ENCODE assay signal across 8 cellular contexts in genomic region chr12:48969847-48970701, GRCh38. TPM values are rescaled to one million over a fixed set of nuclear protein-coding genes. Genes with fewer than 3 reads are reported as not detected.
DNase-seq lines count a peak whose midpoint lies in the region; ATAC-seq and TF ChIP-seq lines count a peak whose summit lies in the region.

No MANE protein-coding gene starts in this region.

- no peak overlapping the region for H3K27ac Mint-ChIP-seq in HFFc6
- H3K27ac Mint-ChIP-seq in naive thymus-derived CD4-positive, alpha-beta T cell, result peak overlapping the region in 1 of 9 donors; percentile 24

- H3K79me2 ChIP-seq in mammary epithelial cell (ENCODE audit: insufficient read depth, low read length), result no peaks in the 10 kb centered on the region

- H3K4me1 ChIP-seq in BLaER1 (peaks cover 45% of the 10 kb centered on the region), mammary epithelial cell (ENCODE audit: insufficient read depth, low read length) (peaks cover 31% of the 10 kb centered on the region)
- peaks cover 20 to 38% of the 10 kb centered on the region in 2 donors for H3K4me1 ChIP-seq in naive thymus-derived CD4-positive, alpha-beta T cell (ENCODE audit: control insufficient read depth in 2 of 2, insufficient read depth in 2 of 2, low read length in 2 of 2)

- WGBS in mammary epithelial cell (ENCODE audit: low coverage, missing lambda C conversion rate), result 56% methylated on average over 19 of the region's 77 CpGs

- H3K27me3 ChIP-seq in BLaER1 (peaks cover 99% of the 10 kb centered on the region), mammary epithelial cell (ENCODE audit: insufficient read depth, low read length) (no peaks in the 10 kb centered on the region)
- H3K27me3 ChIP-seq in naive thymus-derived CD4-positive, alpha-beta T cell (ENCODE audit: control insufficient read depth in 2 of 2, insufficient read depth in 2 of 2, low read length in 2 of 2), result peaks cover 6 to 31% of the 10 kb centered on the region in 2 donors

- H3K4me3 Mint-ChIP-seq in HFFc6, result peak overlapping the region; percentile 83; the same call in 1 of the 2 replicates
- peak overlapping the region; percentile 29 to 89 (median 71) for H3K4me3 Mint-ChIP-seq in naive thymus-derived CD4-positive, alpha-beta T cell

- H3K4me1 Mint-ChIP-seq in HFFc6 (ENCODE audit: low read depth), result peaks cover 50% of the 10 kb centered on the region
- peaks cover 15 to 33% (median 24%) of the 10 kb centered on the region in 7 donors for H3K4me1 Mint-ChIP-seq in naive thymus-derived CD4-positive, alpha-beta T cell

- H2AFZ ChIP-seq in mammary epithelial cell (ENCODE audit: low read depth, low read length), result peak overlapping the region; percentile 69

- H3K36me3 Mint-ChIP-seq in HFFc6 (ENCODE audit: low read depth), result no peaks in the 10 kb centered on the region
- H3K36me3 Mint-ChIP-seq in naive thymus-derived CD4-positive, alpha-beta T cell, result no peaks in the 10 kb centered on the region

- H3K9me3 ChIP-seq in BLaER1 (peaks cover 9% of the 10 kb centered on the region; the same call in 1 of the 2 replicates), mammary epithelial cell (replicated peaks; ENCODE audit: insufficient read depth, low read length) (no peaks in the 10 kb centered on the region)
- no peaks in the 10 kb centered on the region for H3K9me3 ChIP-seq in naive thymus-derived CD4-positive, alpha-beta T cell (ENCODE audit: control insufficient read depth in 2 of 3, low read length in 3 of 3)

- H3K27me3 Mint-ChIP-seq in HFFc6 (ENCODE audit: insufficient read depth), result peaks cover 27% of the 10 kb centered on the region
- H3K27me3 Mint-ChIP-seq in naive thymus-derived CD4-positive, alpha-beta T cell, result peaks cover 35 to 80% (median 39%) of the 10 kb centered on the region in 5 donors

- TF ChIP-seq CTCF in HFFc6 (IDR thresholded peaks at IDR 0.05) (peak; percentile 36; the same call in 1 of the 2 replicates), mammary epithelial cell (conservative IDR thresholded peaks at IDR 0.05 in 1 of 2, IDR thresholded peaks at IDR 0.05 in 1 of 2; ENCODE audit: extremely low read depth in 1 of 2, insufficient read depth in 1 of 2, low read depth in 1 of 2, low read length in 2 of 2) (peak in 1 of 2 donors; percentile 3)

- no peaks in the 10 kb centered on the region for H3K36me3 ChIP-seq in BLaER1
- no peaks in the 10 kb centered on the region for H3K36me3 ChIP-seq in mammary epithelial cell (ENCODE audit: insufficient read depth, low read length)
- no peaks in the 10 kb centered on the region for H3K36me3 ChIP-seq in naive thymus-derived CD4-positive, alpha-beta T cell (ENCODE audit: control insufficient read depth in 2 of 3, insufficient read depth in 3 of 3, low read length in 3 of 3)

- peaks cover 68% of the 10 kb centered on the region for H4K20me1 ChIP-seq in BLaER1
- H4K20me1 ChIP-seq in mammary epithelial cell (ENCODE audit: insufficient read depth, low read length), result no peaks in the 10 kb centered on the region

- DNase-seq in HFFc6 (no peak), mammary epithelial cell (no peak), KG1 (lab: John Stamatoyannopoulos, UW) (no peak), ACHN (no peak), pons (ENCODE audit: low spot score) (no peak)
- DNase-seq in naive thymus-derived CD4-positive, alpha-beta T cell, result peak in 6 of 9 donors; percentile 26 to 57 (median 38)

- H3K4me3 ChIP-seq in BLaER1 (0 out of 2 replicates have a peak overlapping the region, but pooled peaks have one; percentile 13), mammary epithelial cell (replicated peaks in 1 of 3; ENCODE audit: insufficient read depth in 1 of 3, low read depth in 2 of 3, low read length in 3 of 3) (peak overlapping the region in 1 of 3 experiments; percentile 7)
- peak overlapping the region; percentile 40 for H3K4me3 ChIP-seq in naive thymus-derived CD4-positive, alpha-beta T cell (ENCODE audit: low read length)

- dilution Hi-C loops in mammary epithelial cell (cut with HindIII; ENCODE audit: low sequenced_read_pairs), result loop anchor here (5.0 kb wide), 3 partner anchors 37 to 97 kb away; partner anchors contain the start of gene RHEBL1

- POLR2A ChIA-PET in naive thymus-derived CD4-positive, alpha-beta T cell (lab: Charles Lee), result interaction anchor here (1.0 to 2.8 kb wide), 2 partner anchors 8 to 12 kb away, joined by 3 to 8 read pairs; partner anchors contain the start of genes ARF3 and WNT1

- no TSS peak for BruUV-seq in mammary epithelial cell (replicated peaks; lab: Mats Ljungman, UMichigan)

- no peaks in the 10 kb centered on the region for H3K9me3 Mint-ChIP-seq in HFFc6
- peaks cover 0 to 2% (median 0%) of the 10 kb centered on the region in 11 donors for H3K9me3 Mint-ChIP-seq in naive thymus-derived CD4-positive, alpha-beta T cell

- ATAC-seq in naive thymus-derived CD4-positive, alpha-beta T cell, result peak; percentile 76
- no peak for ATAC-seq in GM21737 (IDR thresholded peaks at IDR 0.05; ENCODE audit: unreplicated experiment)

- no peak overlapping the region for H3K27ac ChIP-seq in BLaER1
- H3K27ac ChIP-seq in mammary epithelial cell (ENCODE audit: insufficient read depth, low read depth, low read length), result no peak overlapping the region
- no peak overlapping the region for H3K27ac ChIP-seq in naive thymus-derived CD4-positive, alpha-beta T cell (ENCODE audit: low read depth, low read length)

- in situ Hi-C loops in mammary epithelial cell (cut with MboI; ENCODE audit: low sequenced_read_pairs in 2 of 2) (no loop called here), ACHN (cut with HindIII; ENCODE audit: low pct_ligation_motif_present, low pct_unique_long_range_greater_than_20kb, low sequenced_read_pairs) (no loop called here)

- CTCF ChIA-PET in mammary epithelial cell (lab: Charles Lee; ENCODE audit: low non-redundant PET), result no interaction called here
- CTCF ChIA-PET in naive thymus-derived CD4-positive, alpha-beta T cell (lab: Charles Lee), result interaction anchor here (1.0 to 1.4 kb wide), 4 partner anchors 9 to 36 kb away, joined by 3 to 6 read pairs (median 4); no protein-coding TSS in a partner anchor

- intact Hi-C loops in mammary epithelial cell (cut with micrococcal nuclease), result no loop called here
- intact Hi-C loops in naive thymus-derived CD4-positive, alpha-beta T cell (cut with micrococcal nuclease), result loop anchor here in 1 of 2 donors (1.0 to 2.0 kb wide), 2 partner anchors 10 to 13 kb away; partner anchors contain the start of gene ARF3

- H3K4me2 ChIP-seq in BLaER1 (peak overlapping the region; percentile 36; the same call in 1 of the 2 replicates), mammary epithelial cell (ENCODE audit: insufficient read depth, low read depth, low read length) (peak overlapping the region; percentile 43)

- H3K9ac ChIP-seq in BLaER1 (no peak overlapping the region), mammary epithelial cell (ENCODE audit: insufficient read depth, low read length) (no peak overlapping the region)

RNA-seq across cellular contexts. Expression of gene WNT10B, which starts 1.5 kb away (rescaled TPM):
- total RNA-seq in HFFc6 (2021; fragmentation: NEBNext Ultra II Directional; extraction: Animal tissue kit (Norgen Biotek cat#: 25700)), result 1 to 10 TPM in 4 of 6 experiments, under 1 TPM in 2; 0.87 to 1.7 (median 1.3) TPM
- 1 to 10 TPM in 1 of 2 donors, under 1 TPM in 1; 0.17 to 1.1 TPM for total RNA-seq in mammary epithelial cell
- polyA plus RNA-seq in mammary epithelial cell, result 0.75 TPM
- not detected for polyA minus RNA-seq in mammary epithelial cell
- total RNA-seq in naive thymus-derived CD4-positive, alpha-beta T cell, result 10 to 100 TPM in 1 of 5 experiments, 1 to 10 TPM in 4; 1.8 to 10.7 (median 7.5) TPM
- under 1 TPM; 0.07 to 0.15 TPM for polyA plus RNA-seq in naive thymus-derived CD4-positive, alpha-beta T cell

RNA-seq across cellular contexts. Expression of gene WNT1, which starts 8.0 kb away (rescaled TPM):
- not detected for total RNA-seq in HFFc6 (2021; fragmentation: NEBNext Ultra II Directional; extraction: Animal tissue kit (Norgen Biotek cat#: 25700))
- total RNA-seq in mammary epithelial cell, result not detected
- not detected for polyA plus RNA-seq in mammary epithelial cell
- polyA minus RNA-seq in mammary epithelial cell, result not detected
- total RNA-seq in naive thymus-derived CD4-positive, alpha-beta T cell, result 1 to 10 TPM in 1 of 5 experiments, under 1 TPM in 3, not detected in 1; 0.30 to 1.5 (median 0.49) TPM
- under 1 TPM in 1 of 2 donors, not detected in 1; 0.24 TPM for polyA plus RNA-seq in naive thymus-derived CD4-positive, alpha-beta T cell

RNA-seq across cellular contexts. Expression of gene ARF3, which starts 12.8 kb away (rescaled TPM):
- 100 to 1,000 TPM; 186 to 213 (median 203) TPM for total RNA-seq in HFFc6 (2021; fragmentation: NEBNext Ultra II Directional; extraction: Animal tissue kit (Norgen Biotek cat#: 25700))
- total RNA-seq in mammary epithelial cell, result 100 to 1,000 TPM in 1 of 2 donors, 10 to 100 TPM in 1; 87.9 to 201 TPM
- polyA plus RNA-seq in mammary epithelial cell, result 200 TPM
- polyA minus RNA-seq in mammary epithelial cell, result 258 TPM
- total RNA-seq in naive thymus-derived CD4-positive, alpha-beta T cell, result 100 to 1,000 TPM in 1 of 5 experiments, 10 to 100 TPM in 4; 48.7 to 137 (median 56.1) TPM
- polyA plus RNA-seq in naive thymus-derived CD4-positive, alpha-beta T cell, result 10 to 100 TPM; 15.9 to 21.9 TPM

RNA-seq across cellular contexts. Expression of gene DDN, which starts 29.1 kb away (rescaled TPM):
- under 1 TPM; 0.17 to 0.40 (median 0.23) TPM for total RNA-seq in HFFc6 (2021; fragmentation: NEBNext Ultra II Directional; extraction: Animal tissue kit (Norgen Biotek cat#: 25700))
- under 1 TPM; 0.33 to 0.52 TPM for total RNA-seq in mammary epithelial cell
- polyA plus RNA-seq in mammary epithelial cell, result 0.09 TPM
- polyA minus RNA-seq in mammary epithelial cell, result not detected
- under 1 TPM in 3 of 5 experiments, not detected in 2; 0.19 to 0.71 (median 0.27) TPM for total RNA-seq in naive thymus-derived CD4-positive, alpha-beta T cell
- not detected for polyA plus RNA-seq in naive thymus-derived CD4-positive, alpha-beta T cell

RNA-seq across cellular contexts. Expression of gene FKBP11, which starts 44.8 kb away (rescaled TPM):
- total RNA-seq in HFFc6 (2021; fragmentation: NEBNext Ultra II Directional; extraction: Animal tissue kit (Norgen Biotek cat#: 25700)), result 100 to 1,000 TPM in 2 of 6 experiments, 10 to 100 TPM in 4; 59.2 to 117 (median 70.8) TPM
- total RNA-seq in mammary epithelial cell, result 10 to 100 TPM in 1 of 2 donors, 1 to 10 TPM in 1; 5.2 to 11.4 TPM
- polyA plus RNA-seq in mammary epithelial cell, result 19.6 TPM
- 51.6 TPM for polyA minus RNA-seq in mammary epithelial cell
- 10 to 100 TPM; 40.3 to 55.7 (median 48.5) TPM for total RNA-seq in naive thymus-derived CD4-positive, alpha-beta T cell
- 10 to 100 TPM; 74.2 to 83.7 TPM for polyA plus RNA-seq in naive thymus-derived CD4-positive, alpha-beta T cell

Comparison
In these comparisons a context has a peak if more than half of its experiments do, and no peak if none do; other contexts are left out.
1. DNase-seq: peak in naive thymus-derived CD4-positive, alpha-beta T cell (6 of 9); none in HFFc6 (single experiment), mammary epithelial cell (single experiment), KG1 (single experiment), ACHN (single experiment) and pons (single experiment).